In the genomic region with DNA sequence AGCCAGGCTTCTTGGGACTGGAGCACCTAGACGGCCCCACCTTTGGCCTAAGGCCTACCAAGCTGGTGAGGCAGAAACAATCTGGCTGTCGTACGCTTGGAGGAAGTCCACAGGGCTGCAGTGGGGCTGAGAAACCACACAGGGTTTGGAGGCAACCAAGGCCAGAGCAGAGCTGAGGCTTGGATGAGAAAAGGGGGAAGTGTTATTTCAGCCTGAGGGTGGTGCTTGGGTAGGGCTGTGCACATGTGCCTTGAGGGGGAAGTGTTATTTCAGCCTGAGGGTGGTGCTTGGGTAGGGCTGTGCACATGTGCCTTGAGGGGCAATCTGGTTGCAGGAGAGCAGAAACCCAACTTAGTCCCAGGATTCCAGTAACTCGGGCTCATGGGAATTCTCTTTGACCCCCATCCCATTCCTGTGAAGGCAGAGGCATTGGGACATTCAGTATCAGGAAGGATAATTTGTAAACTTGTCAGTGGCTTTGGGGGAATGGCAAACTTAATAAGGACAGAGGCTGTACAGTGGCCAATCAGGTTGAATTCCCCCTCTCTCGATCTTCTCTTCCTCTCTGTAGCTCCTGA, we compare ENCODE assay signal across 9 cellular contexts. TPM values are rescaled to one million over a fixed set of nuclear protein-coding genes. Genes with fewer than 3 reads are reported as not detected.
DNase-seq lines count a peak whose midpoint lies in the region; ATAC-seq and TF ChIP-seq lines count a peak whose summit lies in the region.
"Had no signal": no experiment of that assay in that cellular context is flagged by ENCODE, and none has a peak within 500 bp of the region (broad histone marks: within the 10 kb centered on the region; RNA-seq: fewer than 3 reads in every experiment).

No MANE protein-coding gene starts in this region.

- intact Hi-C loops in PC-9 (cut with micrococcal nuclease; ENCODE audit: unreplicated experiment), result no loop called here

- no peaks in the 10 kb centered on the region for H3K4me1 ChIP-seq in BE2C
- H3K4me1 ChIP-seq in PC-9 (replicated peaks; ENCODE audit: insufficient read depth), result peaks cover 18% of the 10 kb centered on the region
- H3K4me1 ChIP-seq in endocrine pancreas (ENCODE audit: control insufficient read depth, insufficient read depth, low read length), result no peaks in the 10 kb centered on the region

- no peaks in the 10 kb centered on the region for H3K9me2 ChIP-seq in PC-9 (ENCODE audit: insufficient read depth)

- peak; percentile 46 for ATAC-seq in GM18873 (IDR thresholded peaks at IDR 0.05; ENCODE audit: low FRiP score, unreplicated experiment)
- ATAC-seq in HG03045 (IDR thresholded peaks at IDR 0.05; ENCODE audit: unreplicated experiment), result peak; percentile 32

- TF ChIP-seq CTCF in BE2C (IDR thresholded peaks at IDR 0.05; ENCODE audit: low read depth, low read length), result no peak
- TF ChIP-seq CTCF in PC-9 (conservative IDR thresholded peaks at IDR 0.05), result no peak
- TF ChIP-seq CTCF in osteocyte (IDR thresholded peaks at IDR 0.05), result no peak

- H3K27me3 Mint-ChIP-seq in osteocyte (ENCODE audit: unreplicated experiment), result peaks cover 56% of the 10 kb centered on the region

- H4K20me1 ChIP-seq in PC-9 (ENCODE audit: insufficient read depth), result no peaks in the 10 kb centered on the region

- H3K9me3 ChIP-seq in BE2C (no peaks in the 10 kb centered on the region), PC-9 (ENCODE audit: insufficient read depth, low read depth) (no peaks in the 10 kb centered on the region), endocrine pancreas (ENCODE audit: control insufficient read depth, low read length) (no peaks in the 10 kb centered on the region)

- peaks cover 38% of the 10 kb centered on the region for H3K79me2 ChIP-seq in PC-9 (ENCODE audit: low read depth)

- peak overlapping the region; percentile 25 for H3K9ac ChIP-seq in endocrine pancreas (ENCODE audit: control insufficient read depth, insufficient read depth, low read length)

- peak overlapping the region; percentile 36; the same call in 1 of the 2 replicates for H3K27ac ChIP-seq in PC-9

- no TSS peak for BruUV-seq in PC-9 (replicated peaks; lab: Mats Ljungman, UMichigan)

- DNase-seq in BE2C, result no peak
- DNase-seq in PC-9, result peak in 1 of 2 experiments; percentile 47
- no peak for DNase-seq in osteocyte (ENCODE audit: extremely low spot score, unreplicated experiment)
- DNase-seq in activated gamma-delta T cell treated with Interleukin-2 at 50 U/mL for 16 hours, result no peak
- DNase-seq in stimulated activated CD4-positive, alpha-beta T cell treated with anti-CD3 and anti-CD28 coated beads, Interleukin-4, amount 100 ng/mL, for 1 hour, result no peak

- no peaks in the 10 kb centered on the region for H3K36me3 Mint-ChIP-seq in osteocyte (ENCODE audit: unreplicated experiment)

- H3F3A ChIP-seq in PC-9 (ENCODE audit: insufficient read depth, low read depth), result peaks cover 13% of the 10 kb centered on the region; the same call in 1 of the 2 replicates

- peak overlapping the region; percentile 55 for H3K4me3 Mint-ChIP-seq in osteocyte (ENCODE audit: unreplicated experiment)

- H3K9me3 Mint-ChIP-seq in osteocyte (ENCODE audit: unreplicated experiment), result no peaks in the 10 kb centered on the region

- POLR2A ChIA-PET in PC-9 (lab: Charles Lee; ENCODE audit: unreplicated experiment), result interaction anchor here (1.1 kb wide), 1 partner anchor 51 kb away, joined by 3 read pairs; a partner anchor contains a TSS

- peak overlapping the region; percentile 56 for H3K4me3 ChIP-seq in BE2C (ENCODE audit: low read depth, low read length)
- peak overlapping the region; percentile 97; the same call in 1 of the 2 replicates for H3K4me3 ChIP-seq in PC-9
- no peak overlapping the region for H3K4me3 ChIP-seq in endocrine pancreas (ENCODE audit: control insufficient read depth, insufficient read depth, low read length)

- CTCF ChIA-PET in PC-9 (lab: Charles Lee), result no interaction called here

- H3K36me3 ChIP-seq in BE2C, result no peaks in the 10 kb centered on the region
- H3K36me3 ChIP-seq in PC-9 (ENCODE audit: low read depth), result no peaks in the 10 kb centered on the region
- H3K36me3 ChIP-seq in endocrine pancreas (ENCODE audit: control insufficient read depth, insufficient read depth, low read length), result no peaks in the 10 kb centered on the region

- H3K4me1 Mint-ChIP-seq in osteocyte (ENCODE audit: unreplicated experiment), result peaks cover 3% of the 10 kb centered on the region

- H3K27me3 ChIP-seq in BE2C, result peaks cover under 1% of the 10 kb centered on the region; the same call in 1 of the 2 replicates
- no peaks in the 10 kb centered on the region for H3K27me3 ChIP-seq in PC-9 (ENCODE audit: insufficient read depth, low read depth)
- no peaks in the 10 kb centered on the region for H3K27me3 ChIP-seq in endocrine pancreas (ENCODE audit: control insufficient read depth, insufficient read depth, low read length)

- H3K4me2 ChIP-seq in PC-9, result peak overlapping the region; percentile 96

- no peak overlapping the region for H3K27ac Mint-ChIP-seq in osteocyte (ENCODE audit: unreplicated experiment)

- peak overlapping the region; percentile 93 for H2AFZ ChIP-seq in PC-9

RNA-seq across cellular contexts. Expression of a gene that starts 1.0 kb away (rescaled TPM):
- 10.2 TPM for polyA plus RNA-seq in BE2C (2012; ENCODE audit: insufficient read depth, insufficient read length, low read depth)
- 16.4 and 25.8 TPM in 2 replicates for total RNA-seq in PC-9 (2021)
- 1.6 and 2.0 TPM in 2 replicates for total RNA-seq in osteocyte

RNA-seq across cellular contexts. Expression of a gene that starts 8.1 kb away (rescaled TPM):
- polyA plus RNA-seq in BE2C (2012; ENCODE audit: insufficient read depth, insufficient read length, low read depth), result not detected
- not detected in 2 replicates for total RNA-seq in PC-9 (2021)
- not detected in 2 replicates for total RNA-seq in osteocyte
- total RNA-seq: fibroblast of lung had no signal
- polyA plus RNA-seq: fibroblast of lung had no signal

RNA-seq across cellular contexts. Expression of a gene that starts 51.1 kb away (rescaled TPM):
- polyA plus RNA-seq in BE2C (2012; ENCODE audit: insufficient read depth, insufficient read length, low read depth), result 345 TPM
- total RNA-seq in PC-9 (2021) (295 and 319 TPM in 2 replicates), osteocyte (216 and 231 TPM in 2 replicates)

RNA-seq across cellular contexts. Expression of a gene that starts 52.2 kb away (rescaled TPM):
- 30.7 TPM for polyA plus RNA-seq in BE2C (2012; ENCODE audit: insufficient read depth, insufficient read length, low read depth)
- total RNA-seq in PC-9 (2021) (8.9 and 9.4 TPM in 2 replicates), osteocyte (15.1 and 17.6 TPM in 2 replicates)
